35 cellular contexts compared by ENCODE assay signal in the genomic region with DNA sequence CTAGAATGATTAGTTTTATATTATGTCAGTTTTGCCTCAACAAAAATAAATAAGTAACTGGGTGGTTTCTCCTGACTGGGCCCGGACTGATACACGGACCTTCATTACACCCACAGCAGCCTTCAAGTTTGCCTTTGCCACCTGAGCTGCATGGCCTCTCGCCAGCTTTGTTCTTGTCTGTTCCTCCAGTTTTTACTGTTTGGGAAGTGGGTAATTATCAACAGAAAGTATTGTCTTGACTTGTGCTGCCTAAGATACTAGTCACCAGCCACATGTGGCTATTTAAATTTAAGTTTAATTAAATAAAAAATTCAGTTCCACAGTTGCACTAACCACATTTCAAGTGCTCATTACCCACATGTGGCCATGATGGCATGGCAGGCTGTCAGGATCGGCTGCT.
"Had no signal": no experiment of that assay in that cellular context is flagged by ENCODE, and none has a peak within 500 bp of the region (broad histone marks: within the 10 kb centered on the region; RNA-seq: fewer than 3 reads in every experiment).

No MANE protein-coding gene starts in this region.

- H3K4me3 Mint-ChIP-seq: activated CD4-positive, alpha-beta memory T cell treated with anti-CD3 and anti-CD28 coated beads for 36 hours; activated CD4-positive, alpha-beta T cell treated with anti-CD3 and anti-CD28 coated beads for 36 hours; activated CD4-positive, alpha-beta T cell treated with anti-CD3 and anti-CD28 coated beads, Interleukin-2, amount 10 ng/mL, durations not matched to agents 24 days and 14 days; activated CD8-positive, alpha-beta memory T cell treated with anti-CD3 and anti-CD28 coated beads, Interleukin-2, amount 10 ng/mL, durations not matched to agents 7 days and 5 days; activated CD8-positive, alpha-beta T cell treated with anti-CD3 and anti-CD28 coated beads, Interleukin-2, amount 10 ng/mL, durations not matched to agents 7 days and 5 days; activated naive CD4-positive, alpha-beta T cell treated with anti-CD3 and anti-CD28 coated beads for 36 hours; activated naive CD8-positive, alpha-beta T cell treated with anti-CD3 and anti-CD28 coated beads, Interleukin-2, amount 10 ng/mL, durations not matched to agents 7 days and 5 days; activated T-helper 1 cell treated with anti-CD3 and anti-CD28 coated beads, Interleukin-12 subunit alpha, Interleukin-12 subunit beta, Interleukin-2, Interleukin-4 antibody, amounts not matched to agents 30 ng/mL and 10 ng/mL and 1 ng/mL, durations not matched to agents 14 hours and 24 hours and 36 hours; brain; T-helper 17 cell; T-helper 2 cell treated with Interferon-gamma antibody and Interleukin-4, amounts not matched to agents 5 μg/mL and 100 μg/mL, for 36 hours had no signal

- H3K36me3 ChIP-seq: ascending aorta, breast epithelium, cardiac muscle cell, colonic mucosa, heart left ventricle had no signal

- H3K36me3 Mint-ChIP-seq: activated CD4-positive, alpha-beta memory T cell treated with anti-CD3 and anti-CD28 coated beads for 36 hours; activated CD8-positive, alpha-beta memory T cell treated with anti-CD3 and anti-CD28 coated beads, Interleukin-2, amount 10 ng/mL, durations not matched to agents 7 days and 5 days; activated naive CD4-positive, alpha-beta T cell treated with anti-CD3 and anti-CD28 coated beads, Interleukin-2, amount 50 U/mL, for 72 hours; activated naive CD8-positive, alpha-beta T cell treated with anti-CD3 and anti-CD28 coated beads, Interleukin-2, amount 10 ng/mL, durations not matched to agents 7 days and 5 days; brain had no signal

- H3K27me3 Mint-ChIP-seq: activated CD4-positive, alpha-beta memory T cell treated with anti-CD3 and anti-CD28 coated beads for 36 hours; activated CD4-positive, alpha-beta T cell treated with anti-CD3 and anti-CD28 coated beads for 36 hours; activated CD4-positive, alpha-beta T cell treated with anti-CD3 and anti-CD28 coated beads, Interleukin-2, amount 10 ng/mL, durations not matched to agents 24 days and 14 days; activated CD8-positive, alpha-beta memory T cell treated with anti-CD3 and anti-CD28 coated beads, Interleukin-2, amount 10 ng/mL, durations not matched to agents 7 days and 5 days; activated naive CD8-positive, alpha-beta T cell treated with anti-CD3 and anti-CD28 coated beads, Interleukin-2, amount 10 ng/mL, durations not matched to agents 7 days and 5 days; brain; T-helper 17 cell had no signal

- H3K9me3 ChIP-seq: ascending aorta, breast epithelium, colonic mucosa, heart left ventricle had no signal

- H3K4me3 ChIP-seq: ascending aorta, breast epithelium, cardiac muscle cell, colonic mucosa, heart left ventricle had no signal

- H3K27ac ChIP-seq: ascending aorta, breast epithelium, cardiac muscle cell, colonic mucosa, epithelial cell of prostate, heart left ventricle had no signal

- H3K27me3 ChIP-seq: ascending aorta, breast epithelium, cardiac muscle cell, colonic mucosa, heart left ventricle had no signal

- ATAC-seq: activated CD4-positive, alpha-beta T cell treated with anti-CD3 and anti-CD28 coated beads for 36 hours; activated CD8-positive, alpha-beta memory T cell treated with anti-CD3 and anti-CD28 coated beads, Interleukin-2, amount 10 ng/mL, durations not matched to agents 7 days and 5 days; activated CD8-positive, alpha-beta T cell treated with anti-CD3 and anti-CD28 coated beads, Interleukin-2, amount 10 ng/mL, durations not matched to agents 7 days and 5 days; activated naive CD4-positive, alpha-beta T cell treated with anti-CD3 and anti-CD28 coated beads, Interleukin-2, amount 50 U/mL, for 72 hours; esophagus mucosa; T-helper 17 cell had no signal

- FAIRE-seq: endometrium, endothelial cell of umbilical vein, frontal cortex had no signal

- H3K9me3 Mint-ChIP-seq: activated CD4-positive, alpha-beta memory T cell treated with anti-CD3 and anti-CD28 coated beads for 36 hours; activated CD4-positive, alpha-beta T cell treated with anti-CD3 and anti-CD28 coated beads, Interleukin-2, amount 10 ng/mL, durations not matched to agents 24 days and 14 days; activated naive CD4-positive, alpha-beta T cell treated with anti-CD3 and anti-CD28 coated beads for 36 hours; activated naive CD4-positive, alpha-beta T cell treated with anti-CD3 and anti-CD28 coated beads, Interleukin-2, amount 50 U/mL, for 72 hours; activated naive CD8-positive, alpha-beta T cell treated with anti-CD3 and anti-CD28 coated beads, Interleukin-2, amount 10 ng/mL, durations not matched to agents 7 days and 5 days; activated T-helper 1 cell treated with anti-CD3 and anti-CD28 coated beads, Interleukin-12 subunit alpha, Interleukin-12 subunit beta, Interleukin-2, Interleukin-4 antibody, amounts not matched to agents 30 ng/mL and 10 ng/mL and 1 ng/mL, durations not matched to agents 14 hours and 24 hours and 36 hours; activated T-helper 2 cell treated with anti-CD3 and anti-CD28 coated beads, Interferon-gamma antibody, Interleukin-2, Interleukin-4, amounts not matched to agents 10 μg/mL and 5 μg/mL and 100 μg/mL, durations not matched to agents 14 hours and 24 hours and 36 hours; T-helper 2 cell treated with Interferon-gamma antibody and Interleukin-4, amounts not matched to agents 5 μg/mL and 100 μg/mL, for 36 hours had no signal

- H3K4me1 ChIP-seq: ascending aorta, breast epithelium, colonic mucosa, heart left ventricle had no signal

- H3K27ac Mint-ChIP-seq: activated CD4-positive, alpha-beta memory T cell treated with anti-CD3 and anti-CD28 coated beads for 36 hours; activated CD4-positive, alpha-beta T cell treated with anti-CD3 and anti-CD28 coated beads for 36 hours; activated CD4-positive, alpha-beta T cell treated with anti-CD3 and anti-CD28 coated beads, Interleukin-2, amount 10 ng/mL, durations not matched to agents 24 days and 14 days; activated CD8-positive, alpha-beta memory T cell treated with anti-CD3 and anti-CD28 coated beads, Interleukin-2, amount 10 ng/mL, durations not matched to agents 7 days and 5 days; activated CD8-positive, alpha-beta T cell treated with anti-CD3 and anti-CD28 coated beads, Interleukin-2, amount 10 ng/mL, durations not matched to agents 7 days and 5 days; activated naive CD4-positive, alpha-beta T cell treated with anti-CD3 and anti-CD28 coated beads for 36 hours; activated naive CD4-positive, alpha-beta T cell treated with anti-CD3 and anti-CD28 coated beads, Interleukin-2, amount 50 U/mL, for 72 hours; activated naive CD8-positive, alpha-beta T cell treated with anti-CD3 and anti-CD28 coated beads, Interleukin-2, amount 10 ng/mL, durations not matched to agents 7 days and 5 days; activated T-helper 1 cell treated with anti-CD3 and anti-CD28 coated beads, Interleukin-12 subunit alpha, Interleukin-12 subunit beta, Interleukin-2, Interleukin-4 antibody, amounts not matched to agents 30 ng/mL and 10 ng/mL and 1 ng/mL, durations not matched to agents 14 hours and 24 hours and 36 hours; activated T-helper 2 cell treated with anti-CD3 and anti-CD28 coated beads, Interferon-gamma antibody, Interleukin-2, Interleukin-4, amounts not matched to agents 10 μg/mL and 5 μg/mL and 100 μg/mL, durations not matched to agents 14 hours and 24 hours and 36 hours; brain; T-helper 17 cell; T-helper 2 cell treated with Interferon-gamma antibody and Interleukin-4, amounts not matched to agents 5 μg/mL and 100 μg/mL, for 36 hours had no signal

- DNase-seq: activated CD4-positive, alpha-beta memory T cell treated with anti-CD3 and anti-CD28 coated beads for 36 hours; activated CD4-positive, alpha-beta T cell treated with anti-CD3 and anti-CD28 coated beads for 36 hours; activated CD4-positive, alpha-beta T cell treated with anti-CD3 and anti-CD28 coated beads, Interleukin-2, amount 10 ng/mL, durations not matched to agents 24 days and 14 days; activated CD4-positive, CD25-positive, alpha-beta regulatory T cell; activated CD4-positive, CD25-positive, alpha-beta regulatory T cell treated with anti-CD3 and anti-CD28 coated beads, Interleukin-2, amount 50 U/mL, for 72 hours; activated CD8-positive, alpha-beta memory T cell treated with anti-CD3 and anti-CD28 coated beads, Interleukin-2, amount 10 ng/mL, durations not matched to agents 7 days and 5 days; activated CD8-positive, alpha-beta memory T cell treated with anti-CD3 and anti-CD28 coated beads, Interleukin-2, amount 50 U/mL, for 4 hours; activated CD8-positive, alpha-beta T cell treated with anti-CD3 and anti-CD28 coated beads, Interleukin-2, amount 10 ng/mL, durations not matched to agents 7 days and 5 days; activated effector memory CD4-positive, alpha-beta T cell treated with anti-CD3 and anti-CD28 coated beads, Interleukin-2, amount 50 U/mL, for 16 hours; activated naive CD4-positive, alpha-beta T cell treated with anti-CD3 and anti-CD28 coated beads for 36 hours; activated naive CD8-positive, alpha-beta T cell treated with anti-CD3 and anti-CD28 coated beads, Interleukin-2, amount 10 ng/mL, durations not matched to agents 7 days and 5 days; activated T-cell treated with anti-CD3 and anti-CD28 coated beads, Interleukin-2, amount 50 U/mL, for 1 hour; activated T-cell treated with anti-CD3 and anti-CD28 coated beads, Interleukin-2, amount 50 U/mL, for 48 hours; central memory CD4-positive, alpha-beta T cell; cerebellar nuclear complex; colonic mucosa; effector CD8-positive, alpha-beta T cell; foreskin fibroblast; glutamatergic neuron; heart left ventricle; T-helper 17 cell; T1000 had no signal

- H3K4me1 Mint-ChIP-seq: activated CD4-positive, alpha-beta T cell treated with anti-CD3 and anti-CD28 coated beads for 36 hours; activated CD4-positive, alpha-beta T cell treated with anti-CD3 and anti-CD28 coated beads, Interleukin-2, amount 10 ng/mL, durations not matched to agents 24 days and 14 days; activated CD8-positive, alpha-beta memory T cell treated with anti-CD3 and anti-CD28 coated beads, Interleukin-2, amount 10 ng/mL, durations not matched to agents 7 days and 5 days; activated naive CD8-positive, alpha-beta T cell treated with anti-CD3 and anti-CD28 coated beads, Interleukin-2, amount 10 ng/mL, durations not matched to agents 7 days and 5 days; brain; T-helper 17 cell had no signal
